In the genomic region with DNA sequence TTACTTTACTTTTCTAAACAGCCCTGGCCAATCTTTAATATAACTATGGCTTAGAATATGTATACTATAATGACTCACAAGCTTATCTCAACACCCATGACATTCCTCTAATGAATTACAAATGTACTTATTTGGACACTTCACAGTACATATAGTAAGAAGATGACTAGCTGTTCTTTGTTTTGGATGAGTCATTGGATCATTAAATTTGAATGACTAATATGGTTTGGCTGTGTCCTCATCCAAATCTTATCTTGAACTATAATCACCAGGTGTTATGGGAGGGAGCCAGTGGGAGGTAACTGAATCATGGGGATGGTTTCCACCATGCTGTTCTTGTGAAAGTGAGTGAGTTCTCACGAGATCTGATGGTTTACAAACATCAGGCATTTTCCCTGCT, we compare ENCODE assay signal across 13 cellular contexts.
DNase-seq lines count a peak whose midpoint lies in the region; ATAC-seq and TF ChIP-seq lines count a peak whose summit lies in the region.
"Had no signal": no experiment of that assay in that cellular context is flagged by ENCODE, and none has a peak within 500 bp of the region (broad histone marks: within the 10 kb centered on the region; RNA-seq: fewer than 3 reads in every experiment).

No MANE protein-coding gene starts in this region.

- no peak for TF ChIP-seq POLR2A in prostate gland (IDR thresholded peaks at IDR 0.05)

- H3K4me3 Mint-ChIP-seq in T-helper 17 cell: no peak overlapping the region
- H3K4me3 Mint-ChIP-seq: activated naive CD8-positive, alpha-beta T cell treated with anti-CD3 and anti-CD28 coated beads, Interleukin-2, amount 50 U/mL, for 24 hours; CD8-positive, alpha-beta memory T cell had no signal

- no peaks in the 10 kb centered on the region for H3K27me3 Mint-ChIP-seq in T-helper 17 cell
- H3K27me3 Mint-ChIP-seq: activated naive CD8-positive, alpha-beta T cell treated with anti-CD3 and anti-CD28 coated beads, Interleukin-2, amount 50 U/mL, for 24 hours; CD8-positive, alpha-beta memory T cell had no signal

- no peak overlapping the region for H3K27ac ChIP-seq in prostate gland

- H3K4me1 Mint-ChIP-seq in T-helper 17 cell: no peaks in the 10 kb centered on the region
- H3K4me1 Mint-ChIP-seq: activated naive CD8-positive, alpha-beta T cell treated with anti-CD3 and anti-CD28 coated beads, Interleukin-2, amount 50 U/mL, for 24 hours; CD8-positive, alpha-beta memory T cell had no signal

- no peaks in the 10 kb centered on the region for H3K36me3 ChIP-seq in prostate gland

- ATAC-seq in HG03159 (IDR thresholded peaks at IDR 0.05; ENCODE audit: unreplicated experiment): no peak
- ATAC-seq in T-helper 17 cell: no peak
- ATAC-seq: activated naive CD8-positive, alpha-beta T cell treated with anti-CD3 and anti-CD28 coated beads, Interleukin-2, amount 50 U/mL, for 24 hours had no signal

- DNase-seq in EL (peak; percentile 27), OCI-M1 (lab: John Stamatoyannopoulos, UW) (peak; percentile 22), choroid plexus epithelial cell (ENCODE audit: low read depth) (peak; percentile 68), non-pigmented ciliary epithelial cell (ENCODE audit: low read depth) (peak; percentile 30), prostate gland (ENCODE audit: low spot score) (no peak), mucosa of gallbladder (ENCODE audit: low spot score) (no peak), T-helper 17 cell (no peak)
- DNase-seq: activated CD8-positive, alpha-beta memory T cell treated with anti-CD3 and anti-CD28 coated beads, Interleukin-2, amount 50 U/mL, for 48 hours; activated naive CD8-positive, alpha-beta T cell treated with anti-CD3 and anti-CD28 coated beads, Interleukin-2, amount 50 U/mL, for 24 hours; CD8-positive, alpha-beta memory T cell; NCI-H1105; stimulated activated CD4-positive, alpha-beta T cell treated with anti-CD3 and anti-CD28 coated beads, Interleukin-4, amount 100 ng/mL, for 24 hours had no signal

- H3K27ac Mint-ChIP-seq in T-helper 17 cell: no peak overlapping the region
- H3K27ac Mint-ChIP-seq: activated naive CD8-positive, alpha-beta T cell treated with anti-CD3 and anti-CD28 coated beads, Interleukin-2, amount 50 U/mL, for 24 hours; CD8-positive, alpha-beta memory T cell had no signal

- intact Hi-C loops in prostate gland (cut with DNase I): no loop called here

- TF ChIP-seq CTCF in choroid plexus epithelial cell (conservative IDR thresholded peaks at IDR 0.05; ENCODE audit: low read depth, low read length): no peak
- TF ChIP-seq CTCF in prostate gland (IDR thresholded peaks at IDR 0.05): no peak

- WGBS in prostate gland: 35% methylated on average over 1 of the region's 1 CpG

- no peaks in the 10 kb centered on the region for H3K9me3 ChIP-seq in prostate gland
- no peaks in the 10 kb centered on the region for H3K9me3 ChIP-seq in T-helper 17 cell (ENCODE audit: control insufficient read depth, low read length, poor library complexity, severe bottlenecking)

- H3K36me3 Mint-ChIP-seq in T-helper 17 cell (ENCODE audit: low read depth): no peaks in the 10 kb centered on the region
- H3K36me3 Mint-ChIP-seq: CD8-positive, alpha-beta memory T cell had no signal

- H3K4me3 ChIP-seq in choroid plexus epithelial cell (ENCODE audit: low read depth, low read length): no peak overlapping the region
- H3K4me3 ChIP-seq in prostate gland: no peak overlapping the region

- H3K27me3 ChIP-seq in prostate gland (replicated peaks; ENCODE audit: insufficient read depth): no peaks in the 10 kb centered on the region

- H3K4me1 ChIP-seq in prostate gland (replicated peaks): no peaks in the 10 kb centered on the region

Comparison
In these comparisons a context has a peak if more than half of its experiments do, and no peak if none do; other contexts are left out.
1. DNase-seq: peak in EL (single experiment), OCI-M1 (single experiment), choroid plexus epithelial cell (single experiment) and non-pigmented ciliary epithelial cell (single experiment); none in prostate gland (single experiment), mucosa of gallbladder (single experiment) and T-helper 17 cell (0 of 3).